ENCODE assay signal across 20 cellular contexts in genomic region chr4:103867311-103867710, GRCh38.
A peak's percentile ranks its signal among the peaks of the same experiment; 100 is the strongest.
DNase-seq lines count a peak whose midpoint lies in the region; ATAC-seq and TF ChIP-seq lines count a peak whose summit lies in the region.
"Had no signal": no experiment of that assay in that cellular context is flagged by ENCODE, and none has a peak within 500 bp of the region (broad histone marks: within the 10 kb centered on the region; RNA-seq: fewer than 3 reads in every experiment).

No MANE protein-coding gene starts in this region.

- CTCF ChIA-PET in activated CD8-positive, alpha-beta memory T cell treated with anti-CD3 and anti-CD28 coated beads, Interleukin-2, amount 10 ng/mL, durations not matched to agents 7 days and 5 days (lab: Charles Lee), result no interaction called here

- DNase-seq in activated CD8-positive, alpha-beta memory T cell treated with anti-CD3 and anti-CD28 coated beads, Interleukin-2, amount 50 U/mL, for 4 hours, result peak; percentile 9
- no peak for DNase-seq in activated CD8-positive, alpha-beta memory T cell treated with anti-CD3 and anti-CD28 coated beads, Interleukin-2, amount 10 ng/mL, durations not matched to agents 7 days and 5 days
- DNase-seq in neural crest cell (ENCODE audit: low read depth, low spot score), result no peak
- peak; percentile 55 for DNase-seq in posterior vena cava (ENCODE audit: low spot score)
- no peak for DNase-seq in lower leg skin (ENCODE audit: low spot score in 2 of 2)
- no peak for DNase-seq in activated T-helper 2 cell treated with anti-CD3 and anti-CD28 coated beads, Interferon-gamma antibody, Interleukin-2, Interleukin-4, amounts not matched to agents 10 μg/mL and 5 μg/mL and 100 μg/mL, durations not matched to agents 14 hours and 24 hours and 36 hours (ENCODE audit: low spot score)
- no peak for DNase-seq in heart right ventricle
- DNase-seq: AML-193; Caco-2; Calu3; CD4-positive, alpha-beta T cell; CD8-positive, alpha-beta T cell; DMS79 treated with DMSO at 0.1 percent for 48 hours; GDM1 had no signal

- intact Hi-C loops in posterior vena cava (cut with DNase I), result no loop called here
- intact Hi-C loops in lower leg skin (cut with DNase I; ENCODE audit: low total_unique reads), result no loop called here
- intact Hi-C loops in activated T-helper 2 cell treated with anti-CD3 and anti-CD28 coated beads, Interferon-gamma antibody, Interleukin-2, Interleukin-4, amounts not matched to agents 10 μg/mL and 5 μg/mL and 100 μg/mL, durations not matched to agents 14 hours and 24 hours and 36 hours (cut with micrococcal nuclease), result no loop called here
- intact Hi-C loops in heart right ventricle (cut with DNase I), result loop anchor here in 1 of 10 donors (10.0 kb wide), 1 partner anchor 1157 kb away; no protein-coding TSS in a partner anchor

- no peaks in the 10 kb centered on the region for H3K4me1 Mint-ChIP-seq in activated CD8-positive, alpha-beta memory T cell treated with anti-CD3 and anti-CD28 coated beads, Interleukin-2, amount 10 ng/mL, durations not matched to agents 7 days and 5 days
- no peaks in the 10 kb centered on the region for H3K4me1 Mint-ChIP-seq in neural crest cell
- H3K4me1 Mint-ChIP-seq in activated T-helper 2 cell treated with anti-CD3 and anti-CD28 coated beads, Interferon-gamma antibody, Interleukin-2, Interleukin-4, amounts not matched to agents 10 μg/mL and 5 μg/mL and 100 μg/mL, durations not matched to agents 14 hours and 24 hours and 36 hours (ENCODE audit: low read depth), result no peaks in the 10 kb centered on the region
- H3K4me1 Mint-ChIP-seq: B cell had no signal

- no peaks in the 10 kb centered on the region for H3K27me3 ChIP-seq in heart right ventricle
- H3K27me3 ChIP-seq: BLaER1 treated with 17β-estradiol and CSF1 and Interleukin-3, amounts not matched to agents 10 nM and 100 nM had no signal

- TF ChIP-seq CTCF in neural crest cell (conservative IDR thresholded peaks at IDR 0.05) (no peak), lower leg skin (IDR thresholded peaks at IDR 0.05) (no peak), heart right ventricle (IDR thresholded peaks at IDR 0.05) (no peak)

- no peaks in the 10 kb centered on the region for H3K4me1 ChIP-seq in heart right ventricle
- H3K4me1 ChIP-seq: A549; BLaER1 treated with 17β-estradiol and CSF1 and Interleukin-3, amounts not matched to agents 10 nM and 100 nM; Caco-2 had no signal

- no peaks in the 10 kb centered on the region for H3K36me3 Mint-ChIP-seq in activated CD8-positive, alpha-beta memory T cell treated with anti-CD3 and anti-CD28 coated beads, Interleukin-2, amount 10 ng/mL, durations not matched to agents 7 days and 5 days
- H3K36me3 Mint-ChIP-seq in neural crest cell (ENCODE audit: low read depth), result no peaks in the 10 kb centered on the region
- H3K36me3 Mint-ChIP-seq in activated T-helper 2 cell treated with anti-CD3 and anti-CD28 coated beads, Interferon-gamma antibody, Interleukin-2, Interleukin-4, amounts not matched to agents 10 μg/mL and 5 μg/mL and 100 μg/mL, durations not matched to agents 14 hours and 24 hours and 36 hours (ENCODE audit: low read depth), result no peaks in the 10 kb centered on the region
- H3K36me3 Mint-ChIP-seq: CD8-positive, alpha-beta T cell had no signal

- H3K27me3 Mint-ChIP-seq in activated CD8-positive, alpha-beta memory T cell treated with anti-CD3 and anti-CD28 coated beads, Interleukin-2, amount 10 ng/mL, durations not matched to agents 7 days and 5 days, result no peaks in the 10 kb centered on the region
- H3K27me3 Mint-ChIP-seq in neural crest cell (ENCODE audit: low read depth), result no peaks in the 10 kb centered on the region
- H3K27me3 Mint-ChIP-seq in activated T-helper 2 cell treated with anti-CD3 and anti-CD28 coated beads, Interferon-gamma antibody, Interleukin-2, Interleukin-4, amounts not matched to agents 10 μg/mL and 5 μg/mL and 100 μg/mL, durations not matched to agents 14 hours and 24 hours and 36 hours (ENCODE audit: low read depth), result no peaks in the 10 kb centered on the region
- H3K27me3 Mint-ChIP-seq: B cell; CD4-positive, alpha-beta T cell had no signal

- H3K36me3 ChIP-seq in heart right ventricle, result no peaks in the 10 kb centered on the region
- H3K36me3 ChIP-seq: BLaER1 treated with 17β-estradiol and CSF1 and Interleukin-3, amounts not matched to agents 10 nM and 100 nM had no signal

- ATAC-seq in activated CD8-positive, alpha-beta memory T cell treated with anti-CD3 and anti-CD28 coated beads, Interleukin-2, amount 10 ng/mL, durations not matched to agents 7 days and 5 days, result no peak
- ATAC-seq in heart right ventricle, result no peak
- ATAC-seq: A549; CD8-positive, alpha-beta T cell; GM12878 had no signal

- no peak for TF ChIP-seq POLR2A in lower leg skin (IDR thresholded peaks at IDR 0.05)

- H3K4me3 Mint-ChIP-seq in activated CD8-positive, alpha-beta memory T cell treated with anti-CD3 and anti-CD28 coated beads, Interleukin-2, amount 10 ng/mL, durations not matched to agents 7 days and 5 days, result no peak overlapping the region
- no peak overlapping the region for H3K4me3 Mint-ChIP-seq in neural crest cell
- H3K4me3 Mint-ChIP-seq in activated T-helper 2 cell treated with anti-CD3 and anti-CD28 coated beads, Interferon-gamma antibody, Interleukin-2, Interleukin-4, amounts not matched to agents 10 μg/mL and 5 μg/mL and 100 μg/mL, durations not matched to agents 14 hours and 24 hours and 36 hours (ENCODE audit: low read depth), result no peak overlapping the region
- H3K4me3 Mint-ChIP-seq: B cell; CD4-positive, alpha-beta T cell; CD8-positive, alpha-beta T cell had no signal

- H3K4me3 ChIP-seq in lower leg skin (ENCODE audit: low read depth, poor library complexity, severe bottlenecking), result no peak overlapping the region
- H3K4me3 ChIP-seq in heart right ventricle, result no peak overlapping the region
- H3K4me3 ChIP-seq: A549; BLaER1 treated with 17β-estradiol and CSF1 and Interleukin-3, amounts not matched to agents 10 nM and 100 nM; GM12878 had no signal

- peaks cover 4% of the 10 kb centered on the region for H3K9me3 Mint-ChIP-seq in activated CD8-positive, alpha-beta memory T cell treated with anti-CD3 and anti-CD28 coated beads, Interleukin-2, amount 10 ng/mL, durations not matched to agents 7 days and 5 days (ENCODE audit: low read depth)
- no peaks in the 10 kb centered on the region for H3K9me3 Mint-ChIP-seq in neural crest cell
- peaks cover 11% of the 10 kb centered on the region for H3K9me3 Mint-ChIP-seq in activated T-helper 2 cell treated with anti-CD3 and anti-CD28 coated beads, Interferon-gamma antibody, Interleukin-2, Interleukin-4, amounts not matched to agents 10 μg/mL and 5 μg/mL and 100 μg/mL, durations not matched to agents 14 hours and 24 hours and 36 hours

- no peak overlapping the region for H3K27ac ChIP-seq in heart right ventricle
- H3K27ac ChIP-seq: 22Rv1; A549; BLaER1 treated with 17β-estradiol and CSF1 and Interleukin-3, amounts not matched to agents 10 nM and 100 nM; C4-2B had no signal

- peaks cover 0 to 10% (median 2%) of the 10 kb centered on the region in 11 donors for H3K9me3 ChIP-seq in heart right ventricle
- H3K9me3 ChIP-seq: A549; BLaER1 treated with 17β-estradiol and CSF1 and Interleukin-3, amounts not matched to agents 10 nM and 100 nM; Caco-2 had no signal

- WGBS in lower leg skin, 2 donors, result 76 to 92% methylated on average over 2 of the region's 2 CpGs
- WGBS in heart right ventricle, 2 donors, result 71 to 75% methylated on average over 2 of the region's 2 CpGs

- no peak overlapping the region for H3K27ac Mint-ChIP-seq in activated CD8-positive, alpha-beta memory T cell treated with anti-CD3 and anti-CD28 coated beads, Interleukin-2, amount 10 ng/mL, durations not matched to agents 7 days and 5 days
- peak overlapping the region; percentile 70 for H3K27ac Mint-ChIP-seq in neural crest cell (ENCODE audit: unreplicated experiment)
- no peak overlapping the region for H3K27ac Mint-ChIP-seq in activated T-helper 2 cell treated with anti-CD3 and anti-CD28 coated beads, Interferon-gamma antibody, Interleukin-2, Interleukin-4, amounts not matched to agents 10 μg/mL and 5 μg/mL and 100 μg/mL, durations not matched to agents 14 hours and 24 hours and 36 hours
- H3K27ac Mint-ChIP-seq: B cell; CD4-positive, alpha-beta T cell; CD8-positive, alpha-beta T cell had no signal

Comparison
In these comparisons a context has a peak if more than half of its experiments do, and no peak if none do; other contexts are left out.
1. DNase-seq: peak in activated CD8-positive, alpha-beta memory T cell treated with anti-CD3 and anti-CD28 coated beads, Interleukin-2, amount 50 U/mL, for 4 hours (single experiment) and posterior vena cava (single experiment); none in activated CD8-positive, alpha-beta memory T cell treated with anti-CD3 and anti-CD28 coated beads, Interleukin-2, amount 10 ng/mL, durations not matched to agents 7 days and 5 days (single experiment), neural crest cell (single experiment), lower leg skin (0 of 2), activated T-helper 2 cell treated with anti-CD3 and anti-CD28 coated beads, Interferon-gamma antibody, Interleukin-2, Interleukin-4, amounts not matched to agents 10 μg/mL and 5 μg/mL and 100 μg/mL, durations not matched to agents 14 hours and 24 hours and 36 hours (single experiment) and heart right ventricle (0 of 2).